Comparison of ENCODE assay signal across 1 cellular context in the genomic region with DNA sequence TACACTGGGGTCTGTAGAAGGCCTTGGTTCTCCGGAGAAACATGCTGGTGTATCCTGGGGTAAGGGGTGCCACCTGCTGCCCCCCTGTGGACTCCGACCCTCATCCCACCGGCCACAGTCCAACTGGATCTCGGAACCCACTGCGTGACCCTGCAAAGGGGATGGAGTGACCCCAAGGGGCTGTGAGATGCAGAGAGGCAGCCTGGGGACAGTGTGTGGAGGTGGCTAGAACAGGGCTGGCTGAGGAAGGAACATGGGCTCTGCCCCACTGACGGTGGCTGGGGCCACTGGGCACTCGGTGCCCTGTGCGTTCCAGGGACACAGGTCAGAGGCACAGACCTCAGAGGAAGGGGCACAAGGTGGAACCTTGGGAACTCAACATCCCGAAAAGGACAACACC.
TF ChIP-seq lines count a peak whose summit lies in the region.

No MANE protein-coding gene starts in this region.

TF ChIP-seq in K562, 482 proteins besides CTCF, POLR2A, EP300 and RAD21 (continued from another document):
- TF ChIP-seq SNRNP70 (optimal IDR thresholded peaks at IDR 0.05; ENCODE audit: low read depth, low read length), result no peak
- no peak for TF ChIP-seq ETV1 (tag; conservative IDR thresholded peaks at IDR 0.05; ENCODE audit: low read depth)
- no peak for TF ChIP-seq BHLHE40 (IDR thresholded peaks at IDR 0.05; ENCODE audit: low read length)
- TF ChIP-seq, protein P1, sequence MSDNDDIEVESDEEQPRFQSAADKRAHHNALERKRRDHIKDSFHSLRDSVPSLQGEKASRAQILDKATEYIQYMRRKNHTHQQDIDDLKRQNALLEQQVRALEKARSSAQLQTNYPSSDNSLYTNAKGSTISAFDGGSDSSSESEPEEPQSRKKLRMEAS (CRISPR knock-in tag; IDR thresholded peaks at IDR 0.05), result 0 out of 2 replicates have a peak, but pooled peaks have one; percentile 10
- TF ChIP-seq TBL1XR1 (IDR thresholded peaks at IDR 0.05; ENCODE audit: low read length in 2 of 2), result no peak
- no peak for TF ChIP-seq SMC3 (conservative IDR thresholded peaks at IDR 0.05; ENCODE audit: insufficient read depth, low read depth, low read length)
